In the genomic region with DNA sequence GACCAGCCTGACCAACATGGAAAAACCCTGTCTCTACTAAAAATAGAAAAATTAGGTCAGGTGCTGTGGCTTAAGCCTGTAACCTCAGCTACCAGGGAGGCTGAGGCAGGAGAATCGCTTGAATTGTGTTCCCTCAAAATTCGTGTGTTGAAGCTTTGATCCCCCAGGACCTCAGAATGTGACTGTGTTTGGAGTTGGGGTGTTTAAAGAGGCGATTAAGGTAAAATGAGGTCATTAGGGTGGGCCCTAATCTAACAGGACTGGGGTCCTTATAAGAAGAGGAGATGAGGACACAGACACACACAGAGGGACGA, we compare ENCODE assay signal across 20 cellular contexts. TPM values are rescaled to one million over a fixed set of nuclear protein-coding genes. Genes with fewer than 3 reads are reported as not detected.
"Had no signal": no experiment of that assay in that cellular context is flagged by ENCODE, and none has a peak within 500 bp of the region (broad histone marks: within the 10 kb centered on the region; RNA-seq: fewer than 3 reads in every experiment).

No MANE protein-coding gene starts in this region.

- H3K4me3 Mint-ChIP-seq: activated naive CD4-positive, alpha-beta T cell treated with anti-CD3 and anti-CD28 coated beads, Interleukin-2, amount 50 U/mL, for 24 hours; dendritic cell treated with granulocyte-macrophage colony-stimulating factor and Interleukin-4, amounts not matched to agents 40 ng/mL and 50 ng/mL, for 4 days; natural killer cell; stimulated activated naive CD8-positive, alpha-beta T cell treated with anti-CD3 and anti-CD28 coated beads, Interleukin-15, Interleukin-2, amounts not matched to agents 100 ng/mL and 50 ng/mL, for 24 hours had no signal

- H3K36me3 ChIP-seq: prostate gland had no signal

- H3K4me1 ChIP-seq: body of pancreas, prostate gland, upper lobe of left lung had no signal

- ATAC-seq: body of pancreas, natural killer cell, right cardiac atrium had no signal

- H3K27ac ChIP-seq: body of pancreas, prostate gland, SK-N-MC, upper lobe of left lung had no signal

- H3K27me3 Mint-ChIP-seq: activated naive CD4-positive, alpha-beta T cell treated with anti-CD3 and anti-CD28 coated beads, Interleukin-2, amount 50 U/mL, for 24 hours; dendritic cell treated with granulocyte-macrophage colony-stimulating factor and Interleukin-4, amounts not matched to agents 40 ng/mL and 50 ng/mL, for 4 days; stimulated activated naive CD8-positive, alpha-beta T cell treated with anti-CD3 and anti-CD28 coated beads, Interleukin-15, Interleukin-2, amounts not matched to agents 100 ng/mL and 50 ng/mL, for 24 hours had no signal

- H3K4me1 Mint-ChIP-seq: activated naive CD4-positive, alpha-beta T cell treated with anti-CD3 and anti-CD28 coated beads, Interleukin-2, amount 50 U/mL, for 24 hours; natural killer cell had no signal

- H3K9me3 Mint-ChIP-seq: activated naive CD4-positive, alpha-beta T cell treated with anti-CD3 and anti-CD28 coated beads, Interleukin-2, amount 50 U/mL, for 24 hours; dendritic cell treated with granulocyte-macrophage colony-stimulating factor and Interleukin-4, amounts not matched to agents 40 ng/mL and 50 ng/mL, for 4 days; natural killer cell; stimulated activated naive CD8-positive, alpha-beta T cell treated with anti-CD3 and anti-CD28 coated beads, Interleukin-15, Interleukin-2, amounts not matched to agents 100 ng/mL and 50 ng/mL, for 24 hours had no signal

- H3K4me3 ChIP-seq: body of pancreas, prostate gland, SK-N-MC, upper lobe of left lung had no signal

- H3K36me3 Mint-ChIP-seq: activated naive CD4-positive, alpha-beta T cell treated with anti-CD3 and anti-CD28 coated beads, Interleukin-2, amount 50 U/mL, for 24 hours; natural killer cell had no signal

- H3K9me3 ChIP-seq: body of pancreas, prostate gland, upper lobe of left lung had no signal

- DNase-seq: activated CD4-positive, alpha-beta T cell treated with anti-CD3 and anti-CD28 coated beads for 4 hours; activated effector memory CD4-positive, alpha-beta T cell treated with Interleukin-2 at 50 U/mL for 16 hours; amygdala; body of pancreas; cerebellar nuclear complex; head of caudate nucleus; kidney glomerular epithelial cell; mesenchymal stem cell; natural killer cell; small intestine; stimulated activated CD4-positive, alpha-beta T cell treated with anti-CD3 and anti-CD28 coated beads, Interleukin-4, amount 100 ng/mL, for 24 hours had no signal

- H3K27ac Mint-ChIP-seq: activated naive CD4-positive, alpha-beta T cell treated with anti-CD3 and anti-CD28 coated beads, Interleukin-2, amount 50 U/mL, for 24 hours; dendritic cell treated with granulocyte-macrophage colony-stimulating factor and Interleukin-4, amounts not matched to agents 40 ng/mL and 50 ng/mL, for 4 days; natural killer cell; stimulated activated naive CD8-positive, alpha-beta T cell treated with anti-CD3 and anti-CD28 coated beads, Interleukin-15, Interleukin-2, amounts not matched to agents 100 ng/mL and 50 ng/mL, for 24 hours had no signal

- H3K27me3 ChIP-seq: body of pancreas, upper lobe of left lung had no signal

RNA-seq across cellular contexts. Expression of a gene that starts 31.8 kb away (rescaled TPM):
- total RNA-seq: activated CD8-positive, alpha-beta memory T cell treated with anti-CD3 and anti-CD28 coated beads for 36 hours; epithelial cell of proximal tubule had no signal
